16 cellular contexts compared by ENCODE assay signal in genomic region chr1:222588135-222588534, GRCh38. TPM values are rescaled to one million over a fixed set of nuclear protein-coding genes. Genes with fewer than 3 reads are reported as not detected.
DNase-seq lines count a peak whose midpoint lies in the region; ATAC-seq, FAIRE-seq and TF ChIP-seq lines count a peak whose summit lies in the region.
"Had no signal": no experiment of that assay in that cellular context is flagged by ENCODE, and none has a peak within 500 bp of the region (broad histone marks: within the 10 kb centered on the region; RNA-seq: fewer than 3 reads in every experiment).

No MANE protein-coding gene starts in this region.

- H3K9me1 ChIP-seq in keratinocyte (ENCODE audit: control insufficient read depth, extremely low read depth, insufficient read depth, low read length): no peaks in the 10 kb centered on the region

- H3K27me3 ChIP-seq in DOHH2 (ENCODE audit: control insufficient read depth, low read length): no peaks in the 10 kb centered on the region
- no peaks in the 10 kb centered on the region for H3K27me3 ChIP-seq in keratinocyte (ENCODE audit: control insufficient read depth, extremely low read depth, insufficient read depth, low read length)
- H3K27me3 ChIP-seq in effector memory CD4-positive, alpha-beta T cell (replicated peaks; ENCODE audit: control insufficient read depth, insufficient read depth, low read length, poor library complexity, severe bottlenecking): no peaks in the 10 kb centered on the region
- H3K27me3 ChIP-seq in foreskin keratinocyte: no peaks in the 10 kb centered on the region
- H3K27me3 ChIP-seq: gastrocnemius medialis, ovary, SJSA1, stomach had no signal

- dilution Hi-C loops in keratinocyte (cut with MboI; ENCODE audit: extremely low pct_ligation_motif_present, low sequenced_read_pairs): no loop called here

- H3K9ac ChIP-seq in keratinocyte (ENCODE audit: control insufficient read depth, extremely low read depth, insufficient read depth, low read length): no peak overlapping the region

- CTCF ChIA-PET in activated B cell treated with CpG ODN at 0.5 μM for 24 hours (lab: Charles Lee): no interaction called here

- H3K4me3 ChIP-seq in DOHH2 (ENCODE audit: low read length) (peak overlapping the region; percentile 95; the same call in 1 of the 2 replicates), keratinocyte (ENCODE audit: control insufficient read depth in 2 of 3, extremely low read depth in 1 of 3, insufficient read depth in 2 of 3, low read depth in 1 of 3, low read length in 3 of 3) (no peak overlapping the region)
- no peak overlapping the region for H3K4me3 ChIP-seq in effector memory CD4-positive, alpha-beta T cell (ENCODE audit: insufficient read depth, low read depth, low read length, poor library complexity, severe bottlenecking)
- H3K4me3 ChIP-seq: SJSA1 had no signal

- no peaks in the 10 kb centered on the region for H3K9me2 ChIP-seq in DOHH2 (replicated peaks; ENCODE audit: control insufficient read depth, low read length)

- no peak for FAIRE-seq in keratinocyte (lab: Jason Lieb, UNC)

- H3K4me2 ChIP-seq in DOHH2 (ENCODE audit: low read length): peak overlapping the region; percentile 99
- peak overlapping the region; percentile 79 for H3K4me2 ChIP-seq in keratinocyte (ENCODE audit: control insufficient read depth, extremely low read depth, insufficient read depth, low read depth, low read length)

- H3K4me1 ChIP-seq in DOHH2 (ENCODE audit: control insufficient read depth, low read length): peaks cover 35% of the 10 kb centered on the region
- H3K4me1 ChIP-seq in keratinocyte (ENCODE audit: control insufficient read depth, extremely low read depth, insufficient read depth, low read length): peaks cover 5% of the 10 kb centered on the region
- H3K4me1 ChIP-seq in effector memory CD4-positive, alpha-beta T cell (ENCODE audit: control insufficient read depth, insufficient read depth, low read length, poor library complexity, severe bottlenecking): peaks cover 10% of the 10 kb centered on the region
- H3K4me1 ChIP-seq in foreskin keratinocyte: peaks cover 12% of the 10 kb centered on the region

- no peak for ATAC-seq in activated B cell treated with CpG ODN at 0.5 μM for 24 hours (ENCODE audit: low read depth)
- no peak for ATAC-seq in foreskin keratinocyte
- ATAC-seq: gastrocnemius medialis, left colon had no signal

- H3K36me3 Mint-ChIP-seq in activated B cell treated with CpG ODN at 0.5 μM for 24 hours (ENCODE audit: low read depth): peaks cover 44% of the 10 kb centered on the region

- TF ChIP-seq CTCF in DOHH2 (IDR thresholded peaks at IDR 0.05; ENCODE audit: low read depth, low read length, poor library complexity, severe bottlenecking) (no peak), activated B cell treated with CpG ODN at 0.5 μM for 24 hours (IDR thresholded peaks at IDR 0.05) (no peak), keratinocyte (optimal IDR thresholded peaks at IDR 0.05 in 1 of 3, IDR thresholded peaks at IDR 0.05 in 1 of 3, conservative IDR thresholded peaks at IDR 0.05 in 1 of 3; ENCODE audit: extremely low read depth in 1 of 3, insufficient read depth in 2 of 3, low read length in 3 of 3) (no peak), foreskin keratinocyte (conservative IDR thresholded peaks at IDR 0.05) (no peak)

- DNase-seq in AG08395 (ENCODE audit: low spot score): peak; percentile 2
- DNase-seq in activated B cell treated with CpG ODN at 0.5 μM for 24 hours: no peak
- no peak for DNase-seq in keratinocyte (ENCODE audit: low read depth, low spot score)
- DNase-seq in effector memory CD4-positive, alpha-beta T cell: no peak
- DNase-seq in NCI-H146 (lab: John Stamatoyannopoulos, UW): no peak
- DNase-seq in islet precursor cell: no peak
- DNase-seq in foreskin keratinocyte: no peak
- DNase-seq: gastrocnemius medialis; left colon; NCI-H524 treated with DMSO at 0.1 percent for 48 hours; ovary; stimulated activated CD4-positive, alpha-beta T cell treated with anti-CD3 and anti-CD28 coated beads, Interleukin-4, amount 100 ng/mL, for 1 hour; stomach had no signal

- H3K27me3 Mint-ChIP-seq in activated B cell treated with CpG ODN at 0.5 μM for 24 hours: no peaks in the 10 kb centered on the region

- H4K20me1 ChIP-seq in DOHH2 (ENCODE audit: control insufficient read depth, insufficient read depth, low read depth, low read length) (no peaks in the 10 kb centered on the region), keratinocyte (ENCODE audit: control insufficient read depth, extremely low read depth, insufficient read depth, low read length) (no peaks in the 10 kb centered on the region)

- intact Hi-C loops in activated B cell treated with CpG ODN at 0.5 μM for 24 hours (cut with micrococcal nuclease): no loop called here

- peaks cover 56% of the 10 kb centered on the region for H3K79me2 ChIP-seq in DOHH2 (ENCODE audit: control insufficient read depth, low read length)
- peaks cover 18% of the 10 kb centered on the region for H3K79me2 ChIP-seq in keratinocyte (ENCODE audit: control insufficient read depth, insufficient read depth, low read length)

- H3K27ac ChIP-seq in DOHH2 (ENCODE audit: low read depth, low read length) (no peak overlapping the region), keratinocyte (ENCODE audit: control insufficient read depth, insufficient read depth, low read length) (no peak overlapping the region), foreskin keratinocyte (no peak overlapping the region)
- no peak overlapping the region for H3K27ac ChIP-seq in effector memory CD4-positive, alpha-beta T cell (ENCODE audit: insufficient read depth, low read length, poor library complexity, severe bottlenecking)
- H3K27ac ChIP-seq: gastrocnemius medialis, ovary, SJSA1 had no signal

- no peaks in the 10 kb centered on the region for H3K9me3 Mint-ChIP-seq in activated B cell treated with CpG ODN at 0.5 μM for 24 hours
- H3K9me3 Mint-ChIP-seq: dendritic cell treated with granulocyte-macrophage colony-stimulating factor and Interleukin-4, amounts not matched to agents 40 ng/mL and 50 ng/mL, for 4 days had no signal

- H3F3A ChIP-seq in DOHH2 (ENCODE audit: control insufficient read depth, insufficient read depth): no peaks in the 10 kb centered on the region

- H2AFZ ChIP-seq in keratinocyte (ENCODE audit: control insufficient read depth, low read length): no peak overlapping the region

- H3K9me3 ChIP-seq in DOHH2 (ENCODE audit: control insufficient read depth, insufficient read depth, low read length) (no peaks in the 10 kb centered on the region), keratinocyte (ENCODE audit: control insufficient read depth, low read depth, low read length) (no peaks in the 10 kb centered on the region)
- no peaks in the 10 kb centered on the region for H3K9me3 ChIP-seq in effector memory CD4-positive, alpha-beta T cell (ENCODE audit: control insufficient read depth, low read length)
- H3K9me3 ChIP-seq: gastrocnemius medialis, ovary, SJSA1, stomach had no signal

- POLR2A ChIA-PET in activated B cell treated with CpG ODN at 0.5 μM for 24 hours (lab: Charles Lee): no interaction called here

- H3K27ac Mint-ChIP-seq in activated B cell treated with CpG ODN at 0.5 μM for 24 hours: peak overlapping the region; percentile 21
- H3K27ac Mint-ChIP-seq: dendritic cell treated with granulocyte-macrophage colony-stimulating factor and Interleukin-4, amounts not matched to agents 40 ng/mL and 50 ng/mL, for 4 days had no signal

- H3K4me3 Mint-ChIP-seq in activated B cell treated with CpG ODN at 0.5 μM for 24 hours: peak overlapping the region; percentile 99

- H3K36me3 ChIP-seq in DOHH2 (ENCODE audit: control insufficient read depth, low read length) (peaks cover 43% of the 10 kb centered on the region), keratinocyte (ENCODE audit: control insufficient read depth in 2 of 2, extremely low read depth in 1 of 2, insufficient read depth in 2 of 2, low read length in 2 of 2) (peaks cover 2 to 9% of the 10 kb centered on the region in 2 experiments)
- no peaks in the 10 kb centered on the region for H3K36me3 ChIP-seq in effector memory CD4-positive, alpha-beta T cell (ENCODE audit: control insufficient read depth, insufficient read depth, low read length)
- H3K36me3 ChIP-seq: ovary had no signal

- peaks cover 72% of the 10 kb centered on the region for H3K4me1 Mint-ChIP-seq in activated B cell treated with CpG ODN at 0.5 μM for 24 hours

RNA-seq across cellular contexts. Expression of gene TAF1A, which starts 1.6 kb away (rescaled TPM):
- 15.2 and 19.1 TPM in 2 replicates for total RNA-seq in activated B cell treated with CpG ODN at 0.5 μM for 24 hours
- polyA plus RNA-seq in keratinocyte: 2.8 to 7.2 TPM (median 6.0 TPM) in 3 replicates
- 1.9 TPM for polyA plus RNA-seq in keratinocyte (2011; ENCODE audit: low read depth)
- polyA plus RNA-seq in keratinocyte (2011; cell fraction: cytosol; rRNA removed): 2.6 and 3.8 TPM in 2 replicates
- 7.6 and 13.4 TPM in 2 replicates for polyA plus RNA-seq in keratinocyte (2011; cell fraction: nucleus; rRNA removed)
- polyA plus RNA-seq in keratinocyte (2012; ENCODE audit: low replicate concordance): 3.8 and 5.2 TPM in 2 replicates
- polyA minus RNA-seq in keratinocyte: 1.5 to 3.5 TPM in 2 of 3 replicates, not detected in the other
- 0.96 TPM for polyA minus RNA-seq in keratinocyte (2011; cell fraction: cytosol; rRNA and poly(A)+ RNA removed)
- 4.1 and 5.2 TPM in 2 replicates for polyA minus RNA-seq in keratinocyte (2011; cell fraction: nucleus; rRNA and poly(A)+ RNA removed)
- 11.4 and 13.3 TPM in 2 replicates for total RNA-seq in foreskin keratinocyte
- polyA plus RNA-seq in foreskin keratinocyte: 3.2 and 5.3 TPM in 2 replicates

RNA-seq across cellular contexts. Expression of gene MIA3, which starts 29.8 kb away (rescaled TPM):
- total RNA-seq in activated B cell treated with CpG ODN at 0.5 μM for 24 hours (58.8 and 83.1 TPM in 2 replicates), foreskin keratinocyte (42.5 and 44.1 TPM in 2 replicates)
- polyA plus RNA-seq in keratinocyte (19.9 to 29.4 TPM (median 26.9 TPM) in 3 replicates), foreskin keratinocyte (18.2 and 20.2 TPM in 2 replicates)
- 53.7 TPM for polyA plus RNA-seq in keratinocyte (2011; ENCODE audit: low read depth)
- polyA plus RNA-seq in keratinocyte (2011; cell fraction: cytosol; rRNA removed): 5.6 and 6.8 TPM in 2 replicates
- 95.6 and 106 TPM in 2 replicates for polyA plus RNA-seq in keratinocyte (2011; cell fraction: nucleus; rRNA removed)
- 17.4 and 23.9 TPM in 2 replicates for polyA plus RNA-seq in keratinocyte (2012; ENCODE audit: low replicate concordance)
- polyA minus RNA-seq in keratinocyte: 28.0 to 52.2 TPM (median 31.8 TPM) in 3 replicates
- 10.4 TPM for polyA minus RNA-seq in keratinocyte (2011; cell fraction: cytosol; rRNA and poly(A)+ RNA removed)
- 30.0 and 41.0 TPM in 2 replicates for polyA minus RNA-seq in keratinocyte (2011; cell fraction: nucleus; rRNA and poly(A)+ RNA removed)

RNA-seq across cellular contexts. Expression of gene HHIPL2, which starts 40.2 kb away (rescaled TPM):
- total RNA-seq in activated B cell treated with CpG ODN at 0.5 μM for 24 hours: 0.86 and 1.5 TPM in 2 replicates
- 0.05 to 0.16 TPM (median 0.05 TPM) in 3 replicates for polyA plus RNA-seq in keratinocyte
- polyA plus RNA-seq in keratinocyte (2011; ENCODE audit: low read depth): not detected
- polyA plus RNA-seq in keratinocyte (2011; cell fraction: cytosol; rRNA removed): not detected in 2 replicates
- polyA plus RNA-seq in keratinocyte (2011; cell fraction: nucleus; rRNA removed): 0.25 and 0.33 TPM in 2 replicates
- not detected in 2 replicates for polyA plus RNA-seq in keratinocyte (2012; ENCODE audit: low replicate concordance)
- polyA minus RNA-seq in keratinocyte: 1.1 TPM in 1 of 3 replicates, not detected in the others
- not detected for polyA minus RNA-seq in keratinocyte (2011; cell fraction: cytosol; rRNA and poly(A)+ RNA removed)
- polyA minus RNA-seq in keratinocyte (2011; cell fraction: nucleus; rRNA and poly(A)+ RNA removed): not detected in 2 replicates
- 0.32 TPM in 1 of 2 replicates, not detected in the other for total RNA-seq in foreskin keratinocyte
- 0.04 and 0.08 TPM in 2 replicates for polyA plus RNA-seq in foreskin keratinocyte
- total RNA-seq: gastrocnemius medialis, stomach had no signal
